In the genomic region with DNA sequence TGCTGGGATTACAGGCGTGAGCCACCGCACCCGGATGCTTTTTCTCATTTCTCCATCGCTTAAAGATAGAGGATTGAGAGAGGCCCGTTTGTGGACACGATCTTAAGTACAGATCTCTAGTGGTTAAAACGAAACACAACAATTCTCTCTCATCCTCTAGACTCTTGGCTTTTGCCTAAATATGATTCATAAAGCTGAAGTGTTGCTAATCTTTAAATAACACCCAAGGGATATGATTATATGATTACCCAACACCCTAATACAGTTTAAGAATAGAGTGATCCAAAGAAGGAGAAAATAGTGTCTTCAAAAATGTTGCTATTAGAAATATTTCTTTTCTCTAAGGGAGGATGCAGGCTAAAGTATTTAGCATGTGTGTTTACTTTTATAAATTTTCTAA, we compare ENCODE assay signal across 21 cellular contexts. TPM values are rescaled to one million over a fixed set of nuclear protein-coding genes. Genes with fewer than 3 reads are reported as not detected.
A peak's percentile ranks its signal among the peaks of the same experiment; 100 is the strongest.
DNase-seq lines count a peak whose midpoint lies in the region; ATAC-seq and TF ChIP-seq lines count a peak whose summit lies in the region.
"Had no signal": no experiment of that assay in that cellular context is flagged by ENCODE, and none has a peak within 500 bp of the region (broad histone marks: within the 10 kb centered on the region; RNA-seq: fewer than 3 reads in every experiment).

No MANE protein-coding gene starts in this region.

- H3K36me3 ChIP-seq in breast epithelium (no peaks in the 10 kb centered on the region), aorta (ENCODE audit: control insufficient read depth in 1 of 2, insufficient read depth in 2 of 2, low read length in 1 of 2) (peaks cover 0 to 6% of the 10 kb centered on the region in 2 donors)
- H3K36me3 ChIP-seq: transverse colon had no signal

- H3K9me3 ChIP-seq in breast epithelium, result no peaks in the 10 kb centered on the region
- H3K9me3 ChIP-seq in aorta (ENCODE audit: control insufficient read depth, low read length), result no peaks in the 10 kb centered on the region
- H3K9me3 ChIP-seq: A549, MG63, transverse colon had no signal

- H3K4me3 Mint-ChIP-seq in MCF 10A (ENCODE audit: unreplicated experiment), result no peak overlapping the region
- H3K4me3 Mint-ChIP-seq: CD4-positive, alpha-beta memory T cell; GM23338; stimulated activated naive B cell treated with anti-CD40 and anti-IgM and Interleukin-4, amounts not matched to agents 10 μg/mL and 1 μg/mL and 100 μg/mL, for 72 hours had no signal

- H3K4me1 ChIP-seq in breast epithelium (no peaks in the 10 kb centered on the region), aorta (ENCODE audit: control insufficient read depth in 1 of 2, insufficient read depth in 2 of 2, low read length in 2 of 2) (no peaks in the 10 kb centered on the region)
- H3K4me1 ChIP-seq: A549, transverse colon had no signal

- H3K27me3 Mint-ChIP-seq in MCF 10A (ENCODE audit: insufficient read depth, unreplicated experiment), result no peaks in the 10 kb centered on the region
- H3K27me3 Mint-ChIP-seq: CD4-positive, alpha-beta memory T cell; stimulated activated naive B cell treated with anti-CD40 and anti-IgM and Interleukin-4, amounts not matched to agents 10 μg/mL and 1 μg/mL and 100 μg/mL, for 72 hours had no signal

- ATAC-seq in left ventricle myocardium superior (peak; percentile 73), aorta (ENCODE audit: low FRiP score) (peak; percentile 78), GM18867 (IDR thresholded peaks at IDR 0.05; ENCODE audit: unreplicated experiment) (no peak)
- ATAC-seq: A549; esophagus mucosa; GM23338; stimulated activated naive B cell treated with anti-CD40 and anti-IgM and Interleukin-4, amounts not matched to agents 10 μg/mL and 1 μg/mL and 100 μg/mL, for 72 hours had no signal

- H3K4me3 ChIP-seq in breast epithelium (no peak overlapping the region), coronary artery (no peak overlapping the region), aorta (ENCODE audit: low read length in 2 of 2) (no peak overlapping the region)
- H3K4me3 ChIP-seq: A549, GM23338, MG63, transverse colon had no signal

- DNase-seq in MCF 10A (ENCODE audit: unreplicated experiment) (peak; percentile 23), breast epithelium (ENCODE audit: low spot score in 2 of 2) (no peak), coronary artery (ENCODE audit: low spot score) (no peak), left ventricle myocardium superior (no peak), aorta (no peak), SW 1271 (lab: John Stamatoyannopoulos, UW) (no peak)
- DNase-seq in activated CD4-positive, alpha-beta T cell treated with anti-CD3 and anti-CD28 coated beads for 48 hours, result no peak
- DNase-seq: activated naive CD4-positive, alpha-beta T cell; CD4-positive, alpha-beta memory T cell; hippocampal formation; kidney glomerular epithelial cell; NCI-H187 treated with DMSO at 0.1 percent for 48 hours; NCI-H446 treated with DMSO at 0.1 percent for 48 hours; retina; stimulated activated naive B cell treated with anti-CD40 and anti-IgM and Interleukin-4, amounts not matched to agents 10 μg/mL and 1 μg/mL and 100 μg/mL, for 72 hours; transverse colon had no signal

- TF ChIP-seq POLR2A in breast epithelium (IDR thresholded peaks at IDR 0.05), result no peak

- H3K27ac Mint-ChIP-seq in MCF 10A (ENCODE audit: low read depth, unreplicated experiment), result no peak overlapping the region
- H3K27ac Mint-ChIP-seq: CD4-positive, alpha-beta memory T cell; GM23338; stimulated activated naive B cell treated with anti-CD40 and anti-IgM and Interleukin-4, amounts not matched to agents 10 μg/mL and 1 μg/mL and 100 μg/mL, for 72 hours had no signal

- BruUV-seq in MCF 10A (replicated peaks; lab: Mats Ljungman, UMichigan), result no TSS peak

- POLR2A ChIA-PET in MCF 10A (lab: Yijun Ruan, JAX), result no interaction called here

- no peaks in the 10 kb centered on the region for H3K27me3 ChIP-seq in breast epithelium
- H3K27me3 ChIP-seq in aorta (ENCODE audit: control insufficient read depth in 1 of 2, insufficient read depth in 2 of 2, low read length in 1 of 2), result no peaks in the 10 kb centered on the region
- H3K27me3 ChIP-seq: MG63, transverse colon had no signal

- TF ChIP-seq CTCF in MCF 10A (IDR thresholded peaks at IDR 0.05; ENCODE audit: unreplicated experiment) (no peak), breast epithelium (IDR thresholded peaks at IDR 0.05) (no peak), coronary artery (IDR thresholded peaks at IDR 0.05) (no peak)

- peaks cover 72% of the 10 kb centered on the region for H3K36me3 Mint-ChIP-seq in MCF 10A (ENCODE audit: insufficient read depth, unreplicated experiment)

- H3K27ac ChIP-seq in breast epithelium (peak overlapping the region in 1 of 2 donors; percentile 38), coronary artery (peak overlapping the region; percentile 54 to 75), aorta (ENCODE audit: low read depth in 1 of 2, low read length in 2 of 2) (peak overlapping the region in 1 of 2 donors; percentile 28)
- H3K27ac ChIP-seq: A549, transverse colon had no signal

- intact Hi-C loops in MCF 10A (cut with micrococcal nuclease) (no loop called here), breast epithelium (cut with DNase I; ENCODE audit: low total_unique reads) (no loop called here), left ventricle myocardium superior (cut with micrococcal nuclease) (no loop called here), aorta (cut with DNase I) (no loop called here)

- no peaks in the 10 kb centered on the region for H3K9me3 Mint-ChIP-seq in MCF 10A (ENCODE audit: unreplicated experiment)
- H3K9me3 Mint-ChIP-seq: GM23338 had no signal

- H3K4me1 Mint-ChIP-seq in MCF 10A (ENCODE audit: insufficient read depth, unreplicated experiment), result no peaks in the 10 kb centered on the region
- H3K4me1 Mint-ChIP-seq: CD4-positive, alpha-beta memory T cell; GM23338; stimulated activated naive B cell treated with anti-CD40 and anti-IgM and Interleukin-4, amounts not matched to agents 10 μg/mL and 1 μg/mL and 100 μg/mL, for 72 hours had no signal

- WGBS in aorta, 2 donors, result 52 to 75% methylated on average over 7 of the region's 7 CpGs

- CTCF ChIA-PET in MCF 10A (lab: Yijun Ruan, JAX), result interaction anchor here (1.2 to 1.8 kb wide), 3 partner anchors 12 to 98 kb away, joined by 3 to 5 read pairs (median 3); no protein-coding TSS in a partner anchor

RNA-seq across cellular contexts. Expression of a gene that starts 50.4 kb away (rescaled TPM):
- 82.4 and 110 TPM in 2 replicates for total RNA-seq in MCF 10A (2022)
- total RNA-seq in breast epithelium, result 10 to 100 TPM in 2 of 3 donors, 1 to 10 TPM in 1; 3.5 to 15.1 (median 11.0) TPM
- 2.4 TPM for total RNA-seq in left ventricle myocardium superior
- total RNA-seq in aorta, result 10 to 100 TPM; 65.3 to 65.8 TPM
- 10 to 100 TPM; 20.4 to 46.2 TPM for polyA plus RNA-seq in aorta
